19 cellular contexts compared by ENCODE assay signal in genomic region chr19:33471111-33471996, GRCh38. TPM values are rescaled to one million over a fixed set of nuclear protein-coding genes. Genes with fewer than 3 reads are reported as not detected.
DNase-seq lines count a peak whose midpoint lies in the region; ATAC-seq and TF ChIP-seq lines count a peak whose summit lies in the region.
"Had no signal": no experiment of that assay in that cellular context is flagged by ENCODE, and none has a peak within 500 bp of the region (broad histone marks: within the 10 kb centered on the region; RNA-seq: fewer than 3 reads in every experiment).

No MANE protein-coding gene starts in this region.

- peaks cover 19% of the 10 kb centered on the region for H3K36me3 Mint-ChIP-seq in endodermal cell (ENCODE audit: low read depth)
- H3K36me3 Mint-ChIP-seq in activated CD4-positive, alpha-beta memory T cell treated with anti-CD3 and anti-CD28 coated beads, Interleukin-2, amount 10 ng/mL, durations not matched to agents 7 days and 5 days (ENCODE audit: low read depth) = no peaks in the 10 kb centered on the region

- WGBS in endodermal cell (ENCODE audit: insufficient coverage in 1 of 2, insufficient read length in 1 of 2), 2 experiments = 89 to 92% methylated on average over 6 to 13 of the region's 13 CpGs

- no peaks in the 10 kb centered on the region for H3K4me1 Mint-ChIP-seq in endodermal cell
- peaks cover 14% of the 10 kb centered on the region for H3K4me1 Mint-ChIP-seq in activated CD4-positive, alpha-beta memory T cell treated with anti-CD3 and anti-CD28 coated beads, Interleukin-2, amount 10 ng/mL, durations not matched to agents 7 days and 5 days
- H3K4me1 Mint-ChIP-seq: IgD-negative memory B cell had no signal

- POLR2A ChIA-PET in activated CD4-positive, alpha-beta memory T cell treated with anti-CD3 and anti-CD28 coated beads, Interleukin-2, amount 10 ng/mL, durations not matched to agents 7 days and 5 days (lab: Charles Lee) = no interaction called here

- H3K27ac Mint-ChIP-seq in endodermal cell = no peak overlapping the region
- no peak overlapping the region for H3K27ac Mint-ChIP-seq in activated CD4-positive, alpha-beta memory T cell treated with anti-CD3 and anti-CD28 coated beads, Interleukin-2, amount 10 ng/mL, durations not matched to agents 7 days and 5 days
- H3K27ac Mint-ChIP-seq: CD8-positive, alpha-beta T cell; IgD-negative memory B cell had no signal

- H2AFZ ChIP-seq in Loucy (ENCODE audit: low read length) = no peak overlapping the region

- H3K9ac ChIP-seq in Loucy (ENCODE audit: low read depth, low read length, poor library complexity, severe bottlenecking) (peak overlapping the region; percentile 42), endodermal cell (ENCODE audit: extremely low read depth, low read length, poor library complexity, severe bottlenecking) (no peak overlapping the region)

- H3K27me3 ChIP-seq in Loucy (ENCODE audit: insufficient read depth, low read length, poor library complexity, severe bottlenecking) (no peaks in the 10 kb centered on the region), endodermal cell (ENCODE audit: control insufficient read depth, insufficient read depth, low read length, poor library complexity, severe bottlenecking) (no peaks in the 10 kb centered on the region)
- H3K27me3 ChIP-seq: SJSA1 had no signal

- peak; percentile 4 for DNase-seq in activated CD8-positive, alpha-beta memory T cell treated with anti-CD3 and anti-CD28 coated beads, Interleukin-2, amount 50 U/mL, for 4 hours
- no peak for DNase-seq in activated CD8-positive, alpha-beta memory T cell treated with anti-CD3 and anti-CD28 coated beads for 24 hours
- DNase-seq in endodermal cell (peak; percentile 17), sciatic nerve (ENCODE audit: low spot score) (peak; percentile 18), DMS79 (lab: John Stamatoyannopoulos, UW) (no peak)
- DNase-seq in activated CD4-positive, alpha-beta memory T cell treated with anti-CD3 and anti-CD28 coated beads, Interleukin-2, amount 10 ng/mL, durations not matched to agents 7 days and 5 days = no peak
- DNase-seq: 8988T, C1 segment of cervical spinal cord, H7, Karpas-422, NCI-H1694, NCI-H446 treated with DMSO at 0.1 percent for 48 hours, NCI-H526 treated with DMSO at 0.1 percent for 48 hours had no signal

- H3K79me2 ChIP-seq in Loucy (ENCODE audit: insufficient read depth, low read length) = no peaks in the 10 kb centered on the region

- no peaks in the 10 kb centered on the region for H3K9me2 ChIP-seq in Loucy (replicated peaks; ENCODE audit: low read depth, low read length)

- no peak for ATAC-seq in sciatic nerve
- ATAC-seq in HG03378 (IDR thresholded peaks at IDR 0.05; ENCODE audit: unreplicated experiment) = no peak
- ATAC-seq: CD8-positive, alpha-beta T cell; Right ventricle myocardium inferior had no signal

- CTCF ChIA-PET in activated CD4-positive, alpha-beta memory T cell treated with anti-CD3 and anti-CD28 coated beads, Interleukin-2, amount 10 ng/mL, durations not matched to agents 7 days and 5 days (lab: Charles Lee) = no interaction called here

- no peak for TF ChIP-seq CTCF in Loucy (conservative IDR thresholded peaks at IDR 0.05; ENCODE audit: low read length)
- no peak for TF ChIP-seq CTCF in endodermal cell (conservative IDR thresholded peaks at IDR 0.05)

- H3F3A ChIP-seq in Loucy (ENCODE audit: low read depth) = no peaks in the 10 kb centered on the region

- H3K36me3 ChIP-seq in Loucy (ENCODE audit: insufficient read depth, low read length) (no peaks in the 10 kb centered on the region), endodermal cell (ENCODE audit: control insufficient read depth, insufficient read depth, low read length) (peaks cover 8% of the 10 kb centered on the region)

- no peak overlapping the region for H3K27ac ChIP-seq in endodermal cell (ENCODE audit: low read depth, low read length)

- peak overlapping the region; percentile 29 for H3K4me2 ChIP-seq in Loucy (ENCODE audit: low read depth, low read length, poor library complexity, severe bottlenecking)

- H3K9me3 ChIP-seq in Loucy (ENCODE audit: insufficient read depth, low read depth, low read length) (no peaks in the 10 kb centered on the region), endodermal cell (ENCODE audit: control insufficient read depth, low read length) (no peaks in the 10 kb centered on the region)
- H3K9me3 ChIP-seq: SJSA1 had no signal

- no peaks in the 10 kb centered on the region for H3K27me3 Mint-ChIP-seq in endodermal cell (ENCODE audit: insufficient read depth)
- no peaks in the 10 kb centered on the region for H3K27me3 Mint-ChIP-seq in activated CD4-positive, alpha-beta memory T cell treated with anti-CD3 and anti-CD28 coated beads, Interleukin-2, amount 10 ng/mL, durations not matched to agents 7 days and 5 days
- H3K27me3 Mint-ChIP-seq: IgD-negative memory B cell had no signal

- H3K4me1 ChIP-seq in Loucy (ENCODE audit: insufficient read depth, low read length, poor library complexity, severe bottlenecking) = peaks cover 57% of the 10 kb centered on the region
- H3K4me1 ChIP-seq in endodermal cell (ENCODE audit: control insufficient read depth, insufficient read depth, low read length) = no peaks in the 10 kb centered on the region

- H3K4me3 Mint-ChIP-seq in endodermal cell = no peak overlapping the region
- H3K4me3 Mint-ChIP-seq in activated CD4-positive, alpha-beta memory T cell treated with anti-CD3 and anti-CD28 coated beads, Interleukin-2, amount 10 ng/mL, durations not matched to agents 7 days and 5 days = no peak overlapping the region
- H3K4me3 Mint-ChIP-seq: CD8-positive, alpha-beta T cell; IgD-negative memory B cell had no signal

- no peaks in the 10 kb centered on the region for H3K9me3 Mint-ChIP-seq in endodermal cell
- H3K9me3 Mint-ChIP-seq in activated CD4-positive, alpha-beta memory T cell treated with anti-CD3 and anti-CD28 coated beads, Interleukin-2, amount 10 ng/mL, durations not matched to agents 7 days and 5 days = no peaks in the 10 kb centered on the region
- H3K9me3 Mint-ChIP-seq: CD8-positive, alpha-beta T cell; IgD-negative memory B cell had no signal

- H4K20me1 ChIP-seq in Loucy (ENCODE audit: insufficient read depth, low read length, poor library complexity, severe bottlenecking) = no peaks in the 10 kb centered on the region

- intact Hi-C loops in sciatic nerve (cut with DNase I) = no loop called here

- H3K4me3 ChIP-seq in Loucy (ENCODE audit: low read length, poor library complexity, severe bottlenecking) = peak overlapping the region; percentile 3
- H3K4me3 ChIP-seq in endodermal cell (ENCODE audit: low read length) = no peak overlapping the region
- H3K4me3 ChIP-seq: SJSA1 had no signal

RNA-seq across cellular contexts. Expression of gene PEPD, which starts 50.2 kb away (rescaled TPM):
- total RNA-seq in endodermal cell = 10 to 100 TPM; 52.2 to 67.9 TPM
- polyA plus RNA-seq in endodermal cell (2013, experiment 1 of 2) = 54.0 TPM
- polyA plus RNA-seq in endodermal cell (2013, experiment 2 of 2) = 42.9 TPM
- total RNA-seq in sciatic nerve = 62.8 TPM
- total RNA-seq in activated CD4-positive, alpha-beta memory T cell treated with anti-CD3 and anti-CD28 coated beads, Interleukin-2, amount 10 ng/mL, durations not matched to agents 7 days and 5 days = 10 to 100 TPM; 33.3 to 36.6 TPM

Comparison
In these comparisons a context has a peak if more than half of its experiments do, and no peak if none do; other contexts are left out.
1. DNase-seq: peak in activated CD8-positive, alpha-beta memory T cell treated with anti-CD3 and anti-CD28 coated beads, Interleukin-2, amount 50 U/mL, for 4 hours (single experiment), endodermal cell (single experiment) and sciatic nerve (single experiment); none in activated CD8-positive, alpha-beta memory T cell treated with anti-CD3 and anti-CD28 coated beads for 24 hours (single experiment), DMS79 (single experiment) and activated CD4-positive, alpha-beta memory T cell treated with anti-CD3 and anti-CD28 coated beads, Interleukin-2, amount 10 ng/mL, durations not matched to agents 7 days and 5 days (single experiment).